7 cellular contexts compared by ENCODE assay signal in genomic region chr19:53157601-53158000, GRCh38.
DNase-seq lines count a peak whose midpoint lies in the region; ATAC-seq and FAIRE-seq lines count a peak whose summit lies in the region.
"Had no signal": no experiment of that assay in that cellular context is flagged by ENCODE, and none has a peak within 500 bp of the region (broad histone marks: within the 10 kb centered on the region; RNA-seq: fewer than 3 reads in every experiment).

No MANE protein-coding gene starts in this region.

- FAIRE-seq in RCC 7860 (lab: Jason Lieb, UNC) = no peak

- ATAC-seq in GM19455 (IDR thresholded peaks at IDR 0.05; ENCODE audit: unreplicated experiment) = no peak

- H3K9ac ChIP-seq in stomach smooth muscle (ENCODE audit: low read length in 2 of 2) = peak overlapping the region; percentile 68 to 71

- H3K4me3 ChIP-seq in stomach smooth muscle (ENCODE audit: low read length in 2 of 2) = peak overlapping the region; percentile 59 to 78

- peaks cover 8% of the 10 kb centered on the region in 2 donors for H3K36me3 ChIP-seq in stomach smooth muscle (ENCODE audit: control insufficient read depth in 2 of 2, insufficient read depth in 2 of 2, low read length in 2 of 2)

- H3K27me3 ChIP-seq in stomach smooth muscle (ENCODE audit: control insufficient read depth in 1 of 2, insufficient read depth in 2 of 2, low read length in 2 of 2) = no peaks in the 10 kb centered on the region

- DNase-seq in NCI-H2227 (lab: John Stamatoyannopoulos, UW; ENCODE audit: unreplicated experiment) = peak; percentile 43
- DNase-seq in NCI-H2227 treated with DMSO at 0.1 percent for 48 hours (lab: John Stamatoyannopoulos, UW) = no peak
- DNase-seq in fibroblast of gingiva (ENCODE audit: low read depth) = peak; percentile 3
- DNase-seq in RCC 7860 (ENCODE audit: low spot score) = no peak
- DNase-seq: ACHN had no signal

- H3K27ac ChIP-seq in stomach smooth muscle (ENCODE audit: low read length) = peak overlapping the region; percentile 46

- H3K4me1 ChIP-seq in stomach smooth muscle (ENCODE audit: control insufficient read depth, insufficient read depth, low read length) = peaks cover 10% of the 10 kb centered on the region

- H3K9me3 ChIP-seq in stomach smooth muscle (ENCODE audit: control insufficient read depth in 2 of 2, low read length in 2 of 2) = no peaks in the 10 kb centered on the region

Comparison
In these comparisons a context has a peak if more than half of its experiments do, and no peak if none do; other contexts are left out.
1. DNase-seq: peak in NCI-H2227 (single experiment) and fibroblast of gingiva (single experiment); none in NCI-H2227 treated with DMSO at 0.1 percent for 48 hours (single experiment) and RCC 7860 (single experiment).